In genomic region chr2:226030369-226031077, GRCh38 we compare ENCODE assay signal across 8 cellular contexts.
DNase-seq lines count a peak whose midpoint lies in the region; ATAC-seq and TF ChIP-seq lines count a peak whose summit lies in the region.

No MANE protein-coding gene starts in this region.

- H3K36me3 Mint-ChIP-seq in type B pancreatic cell, result no peaks in the 10 kb centered on the region

- no peaks in the 10 kb centered on the region for H3K9me3 Mint-ChIP-seq in type B pancreatic cell

- ATAC-seq in right lobe of liver (peak; percentile 14 to 47 (median 30)), HG03469 (IDR thresholded peaks at IDR 0.05; ENCODE audit: unreplicated experiment) (no peak)

- H4K20me1 ChIP-seq in MM.1S (ENCODE audit: insufficient read depth, low read length), result no peaks in the 10 kb centered on the region
- H4K20me1 ChIP-seq in mammary epithelial cell (ENCODE audit: insufficient read depth, low read length), result no peaks in the 10 kb centered on the region
- no peaks in the 10 kb centered on the region for H4K20me1 ChIP-seq in OCI-LY7 (ENCODE audit: insufficient read depth, low read length)

- H3K27ac ChIP-seq in MM.1S (ENCODE audit: low read length), result no peak overlapping the region
- H3K27ac ChIP-seq in mammary epithelial cell (ENCODE audit: insufficient read depth, low read depth, low read length), result peak overlapping the region; percentile 67
- no peak overlapping the region for H3K27ac ChIP-seq in right lobe of liver
- no peak overlapping the region for H3K27ac ChIP-seq in OCI-LY7 (ENCODE audit: low read depth, low read length, poor library complexity, severe bottlenecking)

- H3F3A ChIP-seq in MM.1S (ENCODE audit: insufficient read depth, low read length), result no peaks in the 10 kb centered on the region

- H3K4me3 ChIP-seq in MM.1S (ENCODE audit: low read length), result peak overlapping the region; percentile 62
- H3K4me3 ChIP-seq in mammary epithelial cell (replicated peaks in 1 of 3; ENCODE audit: insufficient read depth in 1 of 3, low read depth in 2 of 3, low read length in 3 of 3), result peak overlapping the region; percentile 37 to 63 (median 47)
- peak overlapping the region; percentile 26 to 59 (median 55) for H3K4me3 ChIP-seq in right lobe of liver
- H3K4me3 ChIP-seq in OCI-LY7 (ENCODE audit: low read depth, low read length, poor library complexity, severe bottlenecking), result no peak overlapping the region

- no peaks in the 10 kb centered on the region for H3K9me3 ChIP-seq in MM.1S (replicated peaks; ENCODE audit: insufficient read depth, low read length)
- H3K9me3 ChIP-seq in mammary epithelial cell (replicated peaks; ENCODE audit: insufficient read depth, low read length), result no peaks in the 10 kb centered on the region
- no peaks in the 10 kb centered on the region for H3K9me3 ChIP-seq in right lobe of liver
- H3K9me3 ChIP-seq in OCI-LY7 (ENCODE audit: low read length), result no peaks in the 10 kb centered on the region

- peak overlapping the region; percentile 52; the same call in 1 of the 2 replicates for H3K4me2 ChIP-seq in MM.1S (ENCODE audit: low read depth, low read length)
- peak overlapping the region; percentile 99 for H3K4me2 ChIP-seq in mammary epithelial cell (ENCODE audit: insufficient read depth, low read depth, low read length)
- H3K4me2 ChIP-seq in OCI-LY7 (ENCODE audit: low read length), result no peak overlapping the region

- H3K27me3 Mint-ChIP-seq in type B pancreatic cell, result peaks cover 21% of the 10 kb centered on the region

- H3K9ac ChIP-seq in MM.1S (ENCODE audit: low read length) (peak overlapping the region; percentile 34; the same call in 1 of the 2 replicates), mammary epithelial cell (ENCODE audit: insufficient read depth, low read length) (peak overlapping the region; percentile 17)

- intact Hi-C loops in mammary epithelial cell (cut with micrococcal nuclease), result loop anchor here (2.0 kb wide), 1 partner anchor 88 kb away; no protein-coding TSS in a partner anchor
- intact Hi-C loops in right lobe of liver (cut with DNase I), result no loop called here
- intact Hi-C loops in OCI-LY7 (cut with micrococcal nuclease; ENCODE audit: unreplicated experiment), result no loop called here

- H3K79me2 ChIP-seq in MM.1S (ENCODE audit: low read length) (no peaks in the 10 kb centered on the region), mammary epithelial cell (ENCODE audit: insufficient read depth, low read length) (no peaks in the 10 kb centered on the region), OCI-LY7 (ENCODE audit: insufficient read depth, low read depth, low read length) (no peaks in the 10 kb centered on the region)

- WGBS in mammary epithelial cell (ENCODE audit: low coverage, missing lambda C conversion rate), result 53% methylated on average over 14 of the region's 14 CpGs
- 20% methylated on average over 14 of the region's 14 CpGs for WGBS in right lobe of liver (ENCODE audit: insufficient coverage, low coverage, low lambda C conversion rate, missing lambda C conversion rate)

- TF ChIP-seq CTCF in MM.1S (IDR thresholded peaks at IDR 0.05; ENCODE audit: low read length) (no peak), mammary epithelial cell (conservative IDR thresholded peaks at IDR 0.05 in 1 of 2, IDR thresholded peaks at IDR 0.05 in 1 of 2; ENCODE audit: extremely low read depth in 1 of 2, insufficient read depth in 1 of 2, low read depth in 1 of 2, low read length in 2 of 2) (no peak), right lobe of liver (IDR thresholded peaks at IDR 0.05) (no peak), type B pancreatic cell (conservative IDR thresholded peaks at IDR 0.05) (no peak), OCI-LY7 (conservative IDR thresholded peaks at IDR 0.05; ENCODE audit: low read length) (no peak)

- H2AFZ ChIP-seq in MM.1S (ENCODE audit: low read length), result peak overlapping the region; percentile 80
- H2AFZ ChIP-seq in mammary epithelial cell (ENCODE audit: low read depth, low read length), result peak overlapping the region; percentile 93
- no peak overlapping the region for H2AFZ ChIP-seq in OCI-LY7 (ENCODE audit: low read length)

- CTCF ChIA-PET in mammary epithelial cell (lab: Charles Lee; ENCODE audit: low non-redundant PET) (no interaction called here), OCI-LY7 (lab: Charles Lee; ENCODE audit: unreplicated experiment) (no interaction called here)

- in situ Hi-C loops in mammary epithelial cell (cut with MboI; ENCODE audit: low sequenced_read_pairs in 2 of 2), result no loop called here

- DNase-seq in GF-D8 (lab: John Stamatoyannopoulos, UW), result peak; percentile 80
- DNase-seq in MM.1S, result peak; percentile 42
- DNase-seq in mammary epithelial cell, result no peak
- no peak for DNase-seq in right lobe of liver
- no peak for DNase-seq in type B pancreatic cell (ENCODE audit: extremely low spot score, unreplicated experiment)
- DNase-seq in activated CD4-positive, alpha-beta T cell treated with anti-CD3 and anti-CD28 coated beads for 48 hours, result no peak
- no peak for DNase-seq in OCI-LY7 (ENCODE audit: low spot score)

- H3K4me1 Mint-ChIP-seq in type B pancreatic cell (ENCODE audit: unreplicated experiment), result peaks cover 16% of the 10 kb centered on the region

- POLR2A ChIA-PET in OCI-LY7 (lab: Charles Lee), result interaction anchor here (1.0 kb wide), 1 partner anchor 12 kb away, joined by 4 read pairs; no protein-coding TSS in a partner anchor

- no peaks in the 10 kb centered on the region for H3K36me3 ChIP-seq in MM.1S (replicated peaks; ENCODE audit: insufficient read depth, low read length)
- H3K36me3 ChIP-seq in mammary epithelial cell (ENCODE audit: insufficient read depth, low read length), result no peaks in the 10 kb centered on the region
- H3K36me3 ChIP-seq in right lobe of liver, result no peaks in the 10 kb centered on the region
- no peaks in the 10 kb centered on the region for H3K36me3 ChIP-seq in OCI-LY7 (ENCODE audit: insufficient read depth, low read length)

- H3K4me1 ChIP-seq in MM.1S (ENCODE audit: low read length) (no peaks in the 10 kb centered on the region), mammary epithelial cell (ENCODE audit: insufficient read depth, low read length) (peaks cover 22% of the 10 kb centered on the region), right lobe of liver (no peaks in the 10 kb centered on the region), OCI-LY7 (ENCODE audit: insufficient read depth, low read length, poor library complexity, severe bottlenecking) (no peaks in the 10 kb centered on the region)

- H3K27me3 ChIP-seq in MM.1S (replicated peaks; ENCODE audit: insufficient read depth, low read length), result no peaks in the 10 kb centered on the region
- no peaks in the 10 kb centered on the region for H3K27me3 ChIP-seq in mammary epithelial cell (ENCODE audit: insufficient read depth, low read length)
- no peaks in the 10 kb centered on the region for H3K27me3 ChIP-seq in right lobe of liver

- H3K27ac Mint-ChIP-seq in type B pancreatic cell, result peak overlapping the region; percentile 57

- BruUV-seq in mammary epithelial cell (replicated peaks; lab: Mats Ljungman, UMichigan) (no TSS peak), OCI-LY7 (replicated peaks; lab: Mats Ljungman, UMichigan) (no TSS peak)

- no peaks in the 10 kb centered on the region for H3K9me2 ChIP-seq in MM.1S (replicated peaks; ENCODE audit: insufficient read depth, low read length)
- no peaks in the 10 kb centered on the region for H3K9me2 ChIP-seq in OCI-LY7 (ENCODE audit: insufficient read depth, low read length)

- dilution Hi-C loops in mammary epithelial cell (cut with HindIII; ENCODE audit: low sequenced_read_pairs), result no loop called here

- no peak for TF ChIP-seq POLR2A in right lobe of liver (IDR thresholded peaks at IDR 0.05)

- H3K4me3 Mint-ChIP-seq in type B pancreatic cell, result peak overlapping the region; percentile 92

Comparison
In these comparisons a context has a peak if more than half of its experiments do, and no peak if none do; other contexts are left out.
1. DNase-seq: peak in GF-D8 (single experiment) and MM.1S (single experiment); none in mammary epithelial cell (single experiment), right lobe of liver (0 of 3), type B pancreatic cell (single experiment), activated CD4-positive, alpha-beta T cell treated with anti-CD3 and anti-CD28 coated beads for 48 hours (single experiment) and OCI-LY7 (single experiment).